In genomic region chr2:202378661-202379338, GRCh38 we compare ENCODE assay signal across 9 cellular contexts. TPM values are rescaled to one million over a fixed set of nuclear protein-coding genes. Genes with fewer than 3 reads are reported as not detected.
DNase-seq lines count a peak whose midpoint lies in the region; ATAC-seq lines count a peak whose summit lies in the region.
"Had no signal": no experiment of that assay in that cellular context is flagged by ENCODE, and none has a peak within 500 bp of the region (broad histone marks: within the 10 kb centered on the region; RNA-seq: fewer than 3 reads in every experiment).

No MANE protein-coding gene starts in this region.

- peaks cover 18% of the 10 kb centered on the region for H3K4me1 Mint-ChIP-seq in activated T-helper 17 cell treated with anti-CD3 and anti-CD28 coated beads, Interleukin-2, amount 50 U/mL, for 72 hours

- H3K27me3 ChIP-seq in iPS-20b (ENCODE audit: insufficient read depth, low read length) (no peaks in the 10 kb centered on the region), stomach smooth muscle (ENCODE audit: control insufficient read depth in 1 of 2, insufficient read depth in 2 of 2, low read length in 2 of 2) (no peaks in the 10 kb centered on the region)

- H3K36me3 Mint-ChIP-seq in activated T-helper 17 cell treated with anti-CD3 and anti-CD28 coated beads, Interleukin-2, amount 50 U/mL, for 72 hours (ENCODE audit: low read depth) = peaks cover 11% of the 10 kb centered on the region

- peak overlapping the region; percentile 97 for H3K4me3 Mint-ChIP-seq in activated T-helper 17 cell treated with anti-CD3 and anti-CD28 coated beads, Interleukin-2, amount 50 U/mL, for 72 hours

- peak overlapping the region; percentile 96 for H3K4me3 ChIP-seq in iPS-20b (ENCODE audit: low read length)
- peak overlapping the region; percentile 96 to 99 for H3K4me3 ChIP-seq in stomach smooth muscle (ENCODE audit: low read length in 2 of 2)

- no peak overlapping the region for H3K27ac Mint-ChIP-seq in activated T-helper 17 cell treated with anti-CD3 and anti-CD28 coated beads, Interleukin-2, amount 50 U/mL, for 72 hours

- H3K9ac ChIP-seq in iPS-20b (ENCODE audit: low read depth, low read length) (peak overlapping the region; percentile 26; the same call in 1 of the 2 replicates), stomach smooth muscle (ENCODE audit: low read length in 2 of 2) (peak overlapping the region; percentile 37 to 98)

- H3K27ac ChIP-seq in iPS-20b (ENCODE audit: low read length) (no peak overlapping the region), stomach smooth muscle (ENCODE audit: low read length) (no peak overlapping the region)
- H3K27ac ChIP-seq: 22Rv1 had no signal

- no peaks in the 10 kb centered on the region for H3K36me3 ChIP-seq in iPS-20b (ENCODE audit: insufficient read depth, low read depth, low read length)
- no peaks in the 10 kb centered on the region for H3K36me3 ChIP-seq in stomach smooth muscle (ENCODE audit: control insufficient read depth in 2 of 2, insufficient read depth in 2 of 2, low read length in 2 of 2)

- peaks cover 16% of the 10 kb centered on the region for H3K4me1 ChIP-seq in iPS-20b (ENCODE audit: insufficient read depth, low read length)
- H3K4me1 ChIP-seq in stomach smooth muscle (ENCODE audit: control insufficient read depth, insufficient read depth, low read length) = peaks cover 25% of the 10 kb centered on the region

- no peaks in the 10 kb centered on the region for H3K9me3 Mint-ChIP-seq in activated T-helper 17 cell treated with anti-CD3 and anti-CD28 coated beads, Interleukin-2, amount 50 U/mL, for 72 hours

- H3K9me3 ChIP-seq in iPS-20b (ENCODE audit: insufficient read depth, low read depth, low read length) (no peaks in the 10 kb centered on the region), stomach smooth muscle (ENCODE audit: control insufficient read depth in 2 of 2, low read length in 2 of 2) (no peaks in the 10 kb centered on the region)

- DNase-seq in NCI-H1694 treated with DMSO at 0.1 percent for 48 hours (lab: John Stamatoyannopoulos, UW) = peak; percentile 36
- DNase-seq in NCI-H1694 (lab: John Stamatoyannopoulos, UW) = no peak
- DNase-seq in NK-92 (lab: John Stamatoyannopoulos, UW; ENCODE audit: unreplicated experiment) = no peak
- no peak for DNase-seq in NCI-H1436 treated with DMSO at 0.1 percent for 48 hours (lab: John Stamatoyannopoulos, UW)

- no peak for ATAC-seq in activated T-helper 17 cell treated with anti-CD3 and anti-CD28 coated beads, Interleukin-2, amount 50 U/mL, for 72 hours (replicated peaks)
- ATAC-seq in HG02970 (IDR thresholded peaks at IDR 0.05; ENCODE audit: low FRiP score, unreplicated experiment) = no peak

- no peaks in the 10 kb centered on the region for H3K27me3 Mint-ChIP-seq in activated T-helper 17 cell treated with anti-CD3 and anti-CD28 coated beads, Interleukin-2, amount 50 U/mL, for 72 hours

RNA-seq across cellular contexts. Expression of gene BMPR2, which starts 2.7 kb away (rescaled TPM):
- 10 to 100 TPM in 1 of 2 donors, 1 to 10 TPM in 1; 7.6 to 12.3 TPM for total RNA-seq in activated T-helper 17 cell treated with anti-CD3 and anti-CD28 coated beads, Interleukin-2, amount 50 U/mL, for 72 hours
